1 cellular context compared by ENCODE assay signal in genomic region chr3:129503387-129504010, GRCh38.
A peak's percentile ranks its signal among the peaks of the same experiment; 100 is the strongest.
TF ChIP-seq lines count a peak whose summit lies in the region.

No MANE protein-coding gene starts in this region.

TF ChIP-seq in IMR-90, 13 proteins besides CTCF, POLR2A, EP300 and RAD21 (continued from another document):
- TF ChIP-seq USF2 (IDR thresholded peaks at IDR 0.05; ENCODE audit: low read depth, low read length): no peak
- peak; percentile 27; the same call in 1 of the 2 replicates for TF ChIP-seq FOS (IDR thresholded peaks at IDR 0.05; ENCODE audit: low read depth, low read length)
